2 cellular contexts compared by ENCODE assay signal in genomic region chr1:1938613-1939295, GRCh38.
A peak's percentile ranks its signal among the peaks of the same experiment; 100 is the strongest.
TF ChIP-seq lines count a peak whose summit lies in the region.

No MANE protein-coding gene starts in this region.

TF ChIP-seq in IMR-90, 13 proteins besides CTCF, POLR2A, EP300 and RAD21:
- no peak for TF ChIP-seq CHD1 (IDR thresholded peaks at IDR 0.05; ENCODE audit: low read depth, low read length)
- TF ChIP-seq FOS (IDR thresholded peaks at IDR 0.05; ENCODE audit: low read depth, low read length): no peak
- TF ChIP-seq USF2 (IDR thresholded peaks at IDR 0.05; ENCODE audit: low read depth, low read length): no peak
- TF ChIP-seq ELK1 (IDR thresholded peaks at IDR 0.05; ENCODE audit: borderline replicate concordance, low read depth, low read length): no peak
- TF ChIP-seq MAZ (IDR thresholded peaks at IDR 0.05; ENCODE audit: borderline replicate concordance, low read depth, low read length): no peak
- TF ChIP-seq RCOR1 (IDR thresholded peaks at IDR 0.05; ENCODE audit: insufficient replicate concordance, low read length): no peak
- TF ChIP-seq CEBPB (IDR thresholded peaks at IDR 0.05; ENCODE audit: low read depth, low read length): no peak

TF ChIP-seq in HepG2, 621 proteins besides CTCF, POLR2A, EP300 and RAD21:
- TF ChIP-seq, protein P1, sequence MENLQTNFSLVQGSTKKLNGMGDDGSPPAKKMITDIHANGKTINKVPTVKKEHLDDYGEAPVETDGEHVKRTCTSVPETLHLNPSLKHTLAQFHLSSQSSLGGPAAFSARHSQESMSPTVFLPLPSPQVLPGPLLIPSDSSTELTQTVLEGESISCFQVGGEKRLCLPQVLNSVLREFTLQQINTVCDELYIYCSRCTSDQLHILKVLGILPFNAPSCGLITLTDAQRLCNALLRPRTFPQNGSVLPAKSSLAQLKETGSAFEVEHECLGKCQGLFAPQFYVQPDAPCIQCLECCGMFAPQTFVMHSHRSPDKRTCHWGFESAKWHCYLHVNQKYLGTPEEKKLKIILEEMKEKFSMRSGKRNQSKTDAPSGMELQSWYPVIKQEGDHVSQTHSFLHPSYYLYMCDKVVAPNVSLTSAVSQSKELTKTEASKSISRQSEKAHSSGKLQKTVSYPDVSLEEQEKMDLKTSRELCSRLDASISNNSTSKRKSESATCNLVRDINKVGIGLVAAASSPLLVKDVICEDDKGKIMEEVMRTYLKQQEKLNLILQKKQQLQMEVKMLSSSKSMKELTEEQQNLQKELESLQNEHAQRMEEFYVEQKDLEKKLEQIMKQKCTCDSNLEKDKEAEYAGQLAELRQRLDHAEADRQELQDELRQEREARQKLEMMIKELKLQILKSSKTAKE (CRISPR knock-in tag; IDR thresholded peaks at IDR 0.05; ENCODE audit: borderline replicate concordance): no peak
- peak; percentile 89 for TF ChIP-seq MNT (IDR thresholded peaks at IDR 0.05)
